8 cellular contexts compared by ENCODE assay signal in genomic region chr3:185537369-185537970, GRCh38. TPM values are rescaled to one million over a fixed set of nuclear protein-coding genes. Genes with fewer than 3 reads are reported as not detected.
DNase-seq lines count a peak whose midpoint lies in the region; ATAC-seq and TF ChIP-seq lines count a peak whose summit lies in the region.

No MANE protein-coding gene starts in this region.

- no peaks in the 10 kb centered on the region for H3K27me3 ChIP-seq in suprapubic skin

- no peak overlapping the region for H3K4me3 Mint-ChIP-seq in activated naive CD8-positive, alpha-beta T cell

- DNase-seq in 8988T (peak; percentile 41), GM13977 (ENCODE audit: low spot score) (peak; percentile 84), NB4 (ENCODE audit: low read depth) (peak; percentile 98), kidney tubule cell (ENCODE audit: low spot score) (peak; percentile 100), suprapubic skin (ENCODE audit: low spot score in 2 of 2) (no peak), COLO829 (ENCODE audit: low spot score) (no peak)

- in situ Hi-C loops in GM13977 (cut with MboI; ENCODE audit: low pct_unique_long_range_greater_than_20kb, low sequenced_read_pairs, unreplicated experiment) = no loop called here

- H3K4me1 Mint-ChIP-seq in activated naive CD8-positive, alpha-beta T cell (ENCODE audit: low read depth) = peaks cover 7% of the 10 kb centered on the region

- ATAC-seq in HG02678 (IDR thresholded peaks at IDR 0.05; ENCODE audit: unreplicated experiment) = peak; percentile 99

- TF ChIP-seq EP300 in suprapubic skin (IDR thresholded peaks at IDR 0.05) = no peak

- H3K27me3 Mint-ChIP-seq in activated naive CD8-positive, alpha-beta T cell = no peaks in the 10 kb centered on the region

- no peak for TF ChIP-seq CTCF in GM13977 (IDR thresholded peaks at IDR 0.05; ENCODE audit: extremely low read depth, insufficient read depth, missing control alignments)
- no peak for TF ChIP-seq CTCF in NB4 (IDR thresholded peaks at IDR 0.05; ENCODE audit: low read depth, low read length)
- TF ChIP-seq CTCF in suprapubic skin (IDR thresholded peaks at IDR 0.05) = no peak

- peaks cover 2% of the 10 kb centered on the region for H3K36me3 Mint-ChIP-seq in activated naive CD8-positive, alpha-beta T cell

- H3K4me3 ChIP-seq in NB4 (ENCODE audit: low read depth, low read length) (no peak overlapping the region), suprapubic skin (no peak overlapping the region)

- peak overlapping the region; percentile 64 for H3K27ac ChIP-seq in suprapubic skin

- peak overlapping the region; percentile 90 for H3K27ac Mint-ChIP-seq in activated naive CD8-positive, alpha-beta T cell

- 37% methylated on average over 9 of the region's 9 CpGs for WGBS in suprapubic skin

- H3K9me3 ChIP-seq in suprapubic skin = no peaks in the 10 kb centered on the region

- H3K4me1 ChIP-seq in suprapubic skin = peaks cover 12% of the 10 kb centered on the region

- TF ChIP-seq POLR2A in NB4 (IDR thresholded peaks at IDR 0.05; ENCODE audit: extremely low read depth, insufficient read length) = no peak
- TF ChIP-seq POLR2A in suprapubic skin (IDR thresholded peaks at IDR 0.05) = no peak

- no peaks in the 10 kb centered on the region for H3K9me3 Mint-ChIP-seq in activated naive CD8-positive, alpha-beta T cell (ENCODE audit: low read depth)

- no peaks in the 10 kb centered on the region for H3K36me3 ChIP-seq in suprapubic skin

RNA-seq across cellular contexts. Expression of gene LIPH, which starts 14.9 kb away (rescaled TPM):
- total RNA-seq in suprapubic skin = 10 to 100 TPM; 10.6 to 18.3 (median 14.7) TPM

RNA-seq across cellular contexts. Expression of gene TMEM41A, which starts 38.6 kb away (rescaled TPM):
- total RNA-seq in suprapubic skin = 10 to 100 TPM; 36.4 to 42.8 (median 36.7) TPM

RNA-seq across cellular contexts. Expression of gene SENP2, which starts 48.6 kb away (rescaled TPM):
- 10 to 100 TPM; 23.1 to 34.2 (median 28.1) TPM for total RNA-seq in suprapubic skin

Comparison
In these comparisons a context has a peak if more than half of its experiments do, and no peak if none do; other contexts are left out.
1. DNase-seq: peak in 8988T (single experiment), GM13977 (single experiment), NB4 (single experiment) and kidney tubule cell (single experiment); none in suprapubic skin (0 of 2) and COLO829 (single experiment).